In genomic region chr6:110214338-110214737, GRCh38 we compare ENCODE assay signal across 1 cellular context.
TF ChIP-seq lines count a peak whose summit lies in the region.

No MANE protein-coding gene starts in this region.

TF ChIP-seq in endothelial cell of umbilical vein, 7 proteins besides CTCF, POLR2A, EP300 and RAD21:
- TF ChIP-seq, protein P1, sequence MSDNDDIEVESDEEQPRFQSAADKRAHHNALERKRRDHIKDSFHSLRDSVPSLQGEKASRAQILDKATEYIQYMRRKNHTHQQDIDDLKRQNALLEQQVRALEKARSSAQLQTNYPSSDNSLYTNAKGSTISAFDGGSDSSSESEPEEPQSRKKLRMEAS (IDR thresholded peaks at IDR 0.05; ENCODE audit: insufficient read depth, insufficient read length): no peak
- TF ChIP-seq MYC (IDR thresholded peaks at IDR 0.05; ENCODE audit: low read depth, low read length) (no peak), POLR2AphosphoS5 (IDR thresholded peaks at IDR 0.05; ENCODE audit: insufficient read depth, low read depth, low read length) (no peak), EZH2 (IDR thresholded peaks at IDR 0.05; ENCODE audit: borderline replicate concordance, low read depth, low read length, severe bottlenecking) (no peak), FOS (IDR thresholded peaks at IDR 0.05; ENCODE audit: borderline replicate concordance, insufficient read depth, low read length) (no peak), GATA2 (IDR thresholded peaks at IDR 0.05; ENCODE audit: insufficient read depth, insufficient read length, low read depth, low read length) (no peak), JUN (IDR thresholded peaks at IDR 0.05; ENCODE audit: borderline replicate concordance, insufficient read depth, insufficient read length, low read depth) (no peak)
